In the genomic region with DNA sequence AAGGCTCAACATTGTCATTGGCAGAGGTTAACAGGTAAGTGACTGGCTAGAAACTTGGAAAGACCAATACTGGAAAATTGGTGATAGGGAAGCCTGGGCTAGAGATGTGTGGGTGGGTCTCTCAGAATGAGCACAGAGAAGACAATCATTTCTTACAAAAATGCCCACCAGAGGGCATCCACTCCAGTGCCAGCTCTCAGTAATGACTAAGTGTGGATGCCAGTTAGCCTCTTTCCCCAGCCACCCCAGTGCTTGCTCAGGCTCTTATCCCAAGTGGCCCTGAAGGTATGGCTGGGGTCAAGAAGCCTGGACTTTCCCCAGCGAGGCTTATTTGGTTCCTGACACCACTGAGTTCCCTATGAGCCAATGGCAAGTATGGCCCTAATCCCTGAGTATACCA, we compare ENCODE assay signal across 8 cellular contexts.
DNase-seq lines count a peak whose midpoint lies in the region; ATAC-seq and TF ChIP-seq lines count a peak whose summit lies in the region.

No MANE protein-coding gene starts in this region.

- peaks cover 3 to 25% of the 10 kb centered on the region in 2 donors for H3K27me3 Mint-ChIP-seq in CD8-positive, alpha-beta memory T cell

- DNase-seq in NCI-H82 (lab: John Stamatoyannopoulos, UW) (peak; percentile 66), NCI-H82 treated with DMSO at 0.1 percent for 48 hours (lab: John Stamatoyannopoulos, UW; ENCODE audit: unreplicated experiment) (no peak), lung (ENCODE audit: low spot score) (peak; percentile 32), NCI-H2107 (lab: John Stamatoyannopoulos, UW) (no peak), epidermal melanocyte (ENCODE audit: insufficient read length, low spot score) (no peak)
- DNase-seq in CD8-positive, alpha-beta memory T cell, result no peak

- TF ChIP-seq CTCF in VCaP (conservative IDR thresholded peaks at IDR 0.05) (peak; percentile 85), lung (IDR thresholded peaks at IDR 0.05; ENCODE audit: control extremely low read depth, extremely low read depth) (no peak)

- no peak overlapping the region for H3K4me3 Mint-ChIP-seq in CD8-positive, alpha-beta memory T cell

- H3K4me1 Mint-ChIP-seq in CD8-positive, alpha-beta memory T cell, result no peaks in the 10 kb centered on the region

- H3K9me3 Mint-ChIP-seq in CD8-positive, alpha-beta memory T cell, result no peaks in the 10 kb centered on the region

- no peak overlapping the region for H3K4me3 ChIP-seq in lung
- H3K4me3 ChIP-seq in CD8-positive, alpha-beta memory T cell (ENCODE audit: low read length), result no peak overlapping the region

- no peaks in the 10 kb centered on the region for H3K36me3 ChIP-seq in lung (ENCODE audit: control insufficient read depth in 2 of 2, insufficient read depth in 2 of 2, low read length in 2 of 2)
- no peaks in the 10 kb centered on the region for H3K36me3 ChIP-seq in CD8-positive, alpha-beta memory T cell (ENCODE audit: insufficient read depth, low read length)

- no peak overlapping the region for H3K27ac Mint-ChIP-seq in CD8-positive, alpha-beta memory T cell

- no peaks in the 10 kb centered on the region for H3K36me3 Mint-ChIP-seq in CD8-positive, alpha-beta memory T cell

- WGBS in lung, 2 donors, result 46 to 91% methylated on average over 1 of the region's 1 CpG

- H3K4me1 ChIP-seq in lung (ENCODE audit: control insufficient read depth in 2 of 2, insufficient read depth in 2 of 2, low read length in 2 of 2), result peaks cover 0 to 2% of the 10 kb centered on the region in 2 donors
- H3K4me1 ChIP-seq in CD8-positive, alpha-beta memory T cell (ENCODE audit: insufficient read depth, low read length), result no peaks in the 10 kb centered on the region

- CTCF ChIA-PET in CD8-positive, alpha-beta memory T cell (lab: Charles Lee), result no interaction called here

- no peaks in the 10 kb centered on the region for H3K27me3 ChIP-seq in lung (ENCODE audit: control insufficient read depth, insufficient read depth)
- H3K27me3 ChIP-seq in CD8-positive, alpha-beta memory T cell (ENCODE audit: insufficient read depth, low read length, poor library complexity, severe bottlenecking), result no peaks in the 10 kb centered on the region

- ATAC-seq in HG02623 (IDR thresholded peaks at IDR 0.05; ENCODE audit: unreplicated experiment) (peak; percentile 53), lung (ENCODE audit: insufficient read depth, low FRiP score) (no peak)

- POLR2A ChIA-PET in CD8-positive, alpha-beta memory T cell (lab: Charles Lee), result no interaction called here

- H3K27ac ChIP-seq in VCaP (no peak overlapping the region), lung (ENCODE audit: low read depth in 1 of 2, low read length in 1 of 2) (no peak overlapping the region)
- no peak overlapping the region for H3K27ac ChIP-seq in CD8-positive, alpha-beta memory T cell (ENCODE audit: low read depth, low read length)

- H3K9me3 ChIP-seq in lung (ENCODE audit: control insufficient read depth in 2 of 2, insufficient read depth in 1 of 2, low read length in 1 of 2), result no peaks in the 10 kb centered on the region
- no peaks in the 10 kb centered on the region for H3K9me3 ChIP-seq in CD8-positive, alpha-beta memory T cell (ENCODE audit: low read length)

Comparison
In these comparisons a context has a peak if more than half of its experiments do, and no peak if none do; other contexts are left out.
1. DNase-seq: peak in NCI-H82 (single experiment) and lung (single experiment); none in NCI-H82 treated with DMSO at 0.1 percent for 48 hours (single experiment), NCI-H2107 (single experiment), CD8-positive, alpha-beta memory T cell (0 of 5) and epidermal melanocyte (single experiment).